In genomic region chr11:10488581-10489443, GRCh38 we compare ENCODE assay signal across 9 cellular contexts. TPM values are rescaled to one million over a fixed set of nuclear protein-coding genes. Genes with fewer than 3 reads are reported as not detected.
DNase-seq lines count a peak whose midpoint lies in the region; ATAC-seq and TF ChIP-seq lines count a peak whose summit lies in the region.
"Had no signal": no experiment of that assay in that cellular context is flagged by ENCODE, and none has a peak within 500 bp of the region (broad histone marks: within the 10 kb centered on the region; RNA-seq: fewer than 3 reads in every experiment).

No MANE protein-coding gene starts in this region.

- TF ChIP-seq CTCF in progenitor cell of endocrine pancreas (IDR thresholded peaks at IDR 0.05; ENCODE audit: unreplicated experiment), result no peak

- DNase-seq in GM19238 (ENCODE audit: insufficient read length, low spot score) (peak; percentile 32), progenitor cell of endocrine pancreas (ENCODE audit: low spot score, unreplicated experiment) (no peak), iPS-NIHi7 (ENCODE audit: extremely low spot score) (no peak), D341Med (ENCODE audit: low spot score) (no peak)
- DNase-seq in central memory CD8-positive, alpha-beta T cell (ENCODE audit: low spot score in 2 of 2), result no peak
- peak; percentile 76 for DNase-seq in stimulated activated naive B cell treated with anti-CD40 and anti-IgM and Interleukin-4, amounts not matched to agents 10 μg/mL and 1 μg/mL and 100 μg/mL, for 72 hours
- no peak for DNase-seq in stimulated activated CD4-positive, alpha-beta T cell treated with anti-CD3 and anti-CD28 coated beads, Interleukin-4, amount 100 ng/mL, for 24 hours
- DNase-seq: T1000 had no signal

- H3K4me3 Mint-ChIP-seq in central memory CD8-positive, alpha-beta T cell, result no peak overlapping the region
- peak overlapping the region; percentile 22 to 64 for H3K4me3 Mint-ChIP-seq in stimulated activated naive B cell treated with anti-CD40 and anti-IgM and Interleukin-4, amounts not matched to agents 10 μg/mL and 1 μg/mL and 100 μg/mL, for 72 hours
- no peak overlapping the region for H3K4me3 Mint-ChIP-seq in progenitor cell of endocrine pancreas (ENCODE audit: low read depth)

- no peaks in the 10 kb centered on the region for H3K27me3 Mint-ChIP-seq in central memory CD8-positive, alpha-beta T cell
- no peaks in the 10 kb centered on the region for H3K27me3 Mint-ChIP-seq in stimulated activated naive B cell treated with anti-CD40 and anti-IgM and Interleukin-4, amounts not matched to agents 10 μg/mL and 1 μg/mL and 100 μg/mL, for 72 hours
- no peaks in the 10 kb centered on the region for H3K27me3 Mint-ChIP-seq in progenitor cell of endocrine pancreas

- peaks cover 17% of the 10 kb centered on the region for H3K36me3 Mint-ChIP-seq in central memory CD8-positive, alpha-beta T cell (ENCODE audit: insufficient read depth)
- H3K36me3 Mint-ChIP-seq in stimulated activated naive B cell treated with anti-CD40 and anti-IgM and Interleukin-4, amounts not matched to agents 10 μg/mL and 1 μg/mL and 100 μg/mL, for 72 hours, result peaks cover 67 to 89% of the 10 kb centered on the region in 2 donors
- peaks cover 4% of the 10 kb centered on the region for H3K36me3 Mint-ChIP-seq in progenitor cell of endocrine pancreas (ENCODE audit: insufficient read depth)

- peaks cover 23% of the 10 kb centered on the region for H3K4me1 Mint-ChIP-seq in central memory CD8-positive, alpha-beta T cell
- peaks cover 43 to 70% of the 10 kb centered on the region in 2 donors for H3K4me1 Mint-ChIP-seq in stimulated activated naive B cell treated with anti-CD40 and anti-IgM and Interleukin-4, amounts not matched to agents 10 μg/mL and 1 μg/mL and 100 μg/mL, for 72 hours
- H3K4me1 Mint-ChIP-seq in progenitor cell of endocrine pancreas (ENCODE audit: low read depth), result no peaks in the 10 kb centered on the region

- ATAC-seq in HG03066 (IDR thresholded peaks at IDR 0.05; ENCODE audit: low read depth, unreplicated experiment), result peak; percentile 36
- ATAC-seq in central memory CD8-positive, alpha-beta T cell (replicated peaks; ENCODE audit: extremely low read depth, poor library complexity, severe bottlenecking), result peak; percentile 69
- peak; percentile 91 for ATAC-seq in stimulated activated naive B cell treated with anti-CD40 and anti-IgM and Interleukin-4, amounts not matched to agents 10 μg/mL and 1 μg/mL and 100 μg/mL, for 72 hours (replicated peaks)

- H3K27ac Mint-ChIP-seq in central memory CD8-positive, alpha-beta T cell (ENCODE audit: low read depth), result peak overlapping the region; percentile 73
- H3K27ac Mint-ChIP-seq in stimulated activated naive B cell treated with anti-CD40 and anti-IgM and Interleukin-4, amounts not matched to agents 10 μg/mL and 1 μg/mL and 100 μg/mL, for 72 hours, result peak overlapping the region; percentile 96
- H3K27ac Mint-ChIP-seq in progenitor cell of endocrine pancreas, result no peak overlapping the region

- H3K9me3 Mint-ChIP-seq in central memory CD8-positive, alpha-beta T cell, result no peaks in the 10 kb centered on the region
- peaks cover 1 to 5% of the 10 kb centered on the region in 2 donors for H3K9me3 Mint-ChIP-seq in stimulated activated naive B cell treated with anti-CD40 and anti-IgM and Interleukin-4, amounts not matched to agents 10 μg/mL and 1 μg/mL and 100 μg/mL, for 72 hours
- no peaks in the 10 kb centered on the region for H3K9me3 Mint-ChIP-seq in progenitor cell of endocrine pancreas (ENCODE audit: low read depth)

RNA-seq across cellular contexts. Expression of gene AMPD3, which starts 33.7 kb away (rescaled TPM):
- 12.9 TPM in 2 replicates for total RNA-seq in progenitor cell of endocrine pancreas

RNA-seq across cellular contexts. Expression of gene RNF141, which starts 52.2 kb away (rescaled TPM):
- total RNA-seq in progenitor cell of endocrine pancreas, result 32.0 and 35.1 TPM in 2 replicates

Comparison
In these comparisons a context has a peak if more than half of its experiments do, and no peak if none do; other contexts are left out.
1. DNase-seq: peak in GM19238 (single experiment) and stimulated activated naive B cell treated with anti-CD40 and anti-IgM and Interleukin-4, amounts not matched to agents 10 μg/mL and 1 μg/mL and 100 μg/mL, for 72 hours (single experiment); none in central memory CD8-positive, alpha-beta T cell (0 of 2), progenitor cell of endocrine pancreas (single experiment), iPS-NIHi7 (single experiment), stimulated activated CD4-positive, alpha-beta T cell treated with anti-CD3 and anti-CD28 coated beads, Interleukin-4, amount 100 ng/mL, for 24 hours (single experiment) and D341Med (single experiment).
2. ATAC-seq: peak in every context shown above with its lines; median percentile 91 in stimulated activated naive B cell treated with anti-CD40 and anti-IgM and Interleukin-4, amounts not matched to agents 10 μg/mL and 1 μg/mL and 100 μg/mL, for 72 hours; 69 in central memory CD8-positive, alpha-beta T cell; 36 in HG03066.
3. H3K4me3 Mint-ChIP-seq: peak in stimulated activated naive B cell treated with anti-CD40 and anti-IgM and Interleukin-4, amounts not matched to agents 10 μg/mL and 1 μg/mL and 100 μg/mL, for 72 hours (2 of 2); none in central memory CD8-positive, alpha-beta T cell (single experiment) and progenitor cell of endocrine pancreas (single experiment).